8 cellular contexts compared by ENCODE assay signal in the genomic region with DNA sequence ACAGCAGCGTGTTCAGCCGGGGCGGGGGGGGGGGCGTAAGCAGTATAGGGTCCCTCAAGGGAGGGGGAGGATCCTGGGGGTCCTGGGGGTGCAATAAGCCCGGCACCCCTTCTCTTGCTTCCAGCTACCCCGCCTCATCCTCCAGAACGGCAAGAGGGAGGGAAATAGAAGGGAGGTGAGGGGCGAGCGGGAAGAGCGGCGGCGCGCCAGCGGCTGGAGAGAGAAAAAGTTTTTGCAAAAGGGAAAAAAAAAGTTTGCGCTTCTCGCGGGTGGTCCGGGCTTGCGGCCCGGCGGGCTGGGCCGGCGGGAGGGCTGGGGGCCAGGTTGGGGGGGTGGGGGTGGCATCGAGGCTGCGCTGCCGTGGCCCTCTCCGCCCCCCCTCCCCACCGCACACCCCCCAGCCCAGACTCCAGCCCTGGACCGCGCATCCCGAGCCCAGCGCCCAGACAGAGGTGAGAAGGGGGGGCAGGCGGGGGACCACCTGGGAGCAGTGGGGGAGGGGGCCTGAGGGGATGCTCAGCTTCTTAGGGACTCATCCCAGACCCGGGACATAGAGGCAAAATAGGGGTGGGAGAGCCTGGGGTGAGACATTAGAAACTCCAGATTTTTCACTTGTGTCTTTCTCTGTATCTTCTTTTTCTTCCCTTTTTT. TPM values are rescaled to one million over a fixed set of nuclear protein-coding genes. Genes with fewer than 3 reads are reported as not detected.
DNase-seq lines count a peak whose midpoint lies in the region; TF ChIP-seq lines count a peak whose summit lies in the region.

A gene (plus strand): TSS at position 36 of the 651 bp plus-strand sequence. CDS start 3,907 bp downstream, outside the sequence.

- H3K9ac ChIP-seq in Loucy (ENCODE audit: low read depth, low read length, poor library complexity, severe bottlenecking), result peak within 1 kb of the TSS; percentile 90
- peak within 1 kb of the TSS; percentile 79 to 92 for H3K9ac ChIP-seq in mucosa of rectum (ENCODE audit: low read depth in 1 of 2, low read length in 2 of 2)

- peak within 1 kb of the TSS; percentile 95 for H3K27ac Mint-ChIP-seq in dendritic cell treated with granulocyte-macrophage colony-stimulating factor and Interleukin-4, amounts not matched to agents 40 ng/mL and 50 ng/mL, for 4 days

- no peaks in the 10 kb centered on the region for H3K9me2 ChIP-seq in Loucy (replicated peaks; ENCODE audit: low read depth, low read length)

- peaks cover 2% of the 10 kb centered on the region; the same call in 1 of the 2 replicates for H3F3A ChIP-seq in Loucy (ENCODE audit: low read depth)

- intact Hi-C loops in dendritic cell treated with granulocyte-macrophage colony-stimulating factor and Interleukin-4, amounts not matched to agents 40 ng/mL and 50 ng/mL, for 4 days (cut with micrococcal nuclease), result loop anchor here (2.0 kb wide), 2 partner anchors 17 to 161 kb away; no protein-coding TSS in a partner anchor

- peaks cover 28% of the 10 kb centered on the region for H3K4me1 ChIP-seq in Loucy (ENCODE audit: insufficient read depth, low read length, poor library complexity, severe bottlenecking)
- peaks cover 30 to 39% of the 10 kb centered on the region in 2 donors for H3K4me1 ChIP-seq in mucosa of rectum (ENCODE audit: control insufficient read depth in 2 of 2, insufficient read depth in 2 of 2, low read length in 2 of 2)

- peak within 1 kb of the TSS; percentile 82 for H3K4me2 ChIP-seq in Loucy (ENCODE audit: low read depth, low read length, poor library complexity, severe bottlenecking)

- H2AFZ ChIP-seq in Loucy (ENCODE audit: low read length), result peak within 1 kb of the TSS; percentile 98

- no peaks in the 10 kb centered on the region for H3K36me3 Mint-ChIP-seq in dendritic cell treated with granulocyte-macrophage colony-stimulating factor and Interleukin-4, amounts not matched to agents 40 ng/mL and 50 ng/mL, for 4 days (ENCODE audit: low read depth)

- peaks cover 65% of the 10 kb centered on the region for H3K4me1 Mint-ChIP-seq in dendritic cell treated with granulocyte-macrophage colony-stimulating factor and Interleukin-4, amounts not matched to agents 40 ng/mL and 50 ng/mL, for 4 days (ENCODE audit: low read depth)

- peak within 1 kb of the TSS; percentile 87 to 91 for H3K27ac ChIP-seq in mucosa of rectum (ENCODE audit: low read depth in 2 of 2, low read length in 2 of 2)

- H3K27me3 Mint-ChIP-seq in dendritic cell treated with granulocyte-macrophage colony-stimulating factor and Interleukin-4, amounts not matched to agents 40 ng/mL and 50 ng/mL, for 4 days, result peaks cover 43% of the 10 kb centered on the region

- H3K4me3 ChIP-seq in Loucy (ENCODE audit: low read length, poor library complexity, severe bottlenecking), result peak within 1 kb of the TSS; percentile 78
- H3K4me3 ChIP-seq in mucosa of rectum (ENCODE audit: low read length in 2 of 2), result peak within 1 kb of the TSS; percentile 85 to 92

- H3K79me2 ChIP-seq in Loucy (ENCODE audit: insufficient read depth, low read length), result no peaks in the 10 kb centered on the region

- H3K9me3 Mint-ChIP-seq in dendritic cell treated with granulocyte-macrophage colony-stimulating factor and Interleukin-4, amounts not matched to agents 40 ng/mL and 50 ng/mL, for 4 days, result no peaks in the 10 kb centered on the region

- H3K4me3 Mint-ChIP-seq in dendritic cell treated with granulocyte-macrophage colony-stimulating factor and Interleukin-4, amounts not matched to agents 40 ng/mL and 50 ng/mL, for 4 days, result peak within 1 kb of the TSS; percentile 87

- peak; percentile 39 for DNase-seq in Daoy (ENCODE audit: low read depth)
- no peak for DNase-seq in cortex of kidney (lab: John Stamatoyannopoulos, UW)
- DNase-seq in cerebellar cortex (ENCODE audit: low spot score), result no peak
- DNase-seq in HK-2 (ENCODE audit: unreplicated experiment), result no peak
- no peak for DNase-seq in NCI-H1105 (lab: John Stamatoyannopoulos, UW)

- TF ChIP-seq CTCF in Loucy (conservative IDR thresholded peaks at IDR 0.05; ENCODE audit: low read length), result no peak

- H3K27me3 ChIP-seq in Loucy (ENCODE audit: insufficient read depth, low read length, poor library complexity, severe bottlenecking) (no peaks in the 10 kb centered on the region), mucosa of rectum (ENCODE audit: control insufficient read depth in 2 of 2, insufficient read depth in 2 of 2, low read length in 2 of 2) (peaks cover 9 to 11% of the 10 kb centered on the region in 2 donors)

- no peaks in the 10 kb centered on the region for H3K36me3 ChIP-seq in Loucy (ENCODE audit: insufficient read depth, low read length)
- H3K36me3 ChIP-seq in mucosa of rectum (ENCODE audit: control insufficient read depth in 2 of 2, insufficient read depth in 2 of 2, low read length in 2 of 2), result no peaks in the 10 kb centered on the region

- H3K9me3 ChIP-seq in Loucy (ENCODE audit: insufficient read depth, low read depth, low read length), result no peaks in the 10 kb centered on the region
- H3K9me3 ChIP-seq in mucosa of rectum (ENCODE audit: control insufficient read depth in 2 of 2, low read length in 2 of 2), result no peaks in the 10 kb centered on the region

- H4K20me1 ChIP-seq in Loucy (ENCODE audit: insufficient read depth, low read length, poor library complexity, severe bottlenecking), result no peaks in the 10 kb centered on the region

RNA-seq across cellular contexts. Expression of the gene that starts here (rescaled TPM):
- total RNA-seq in Daoy (2014; rRNA removed; shearing (Covaris generic)), result 0.57 and 2.1 TPM in 2 replicates
